ENCODE assay signal across 18 cellular contexts in genomic region chr5:114319236-114319635, GRCh38. TPM values are rescaled to one million over a fixed set of nuclear protein-coding genes. Genes with fewer than 3 reads are reported as not detected.
DNase-seq lines count a peak whose midpoint lies in the region; TF ChIP-seq lines count a peak whose summit lies in the region.
"Had no signal": no experiment of that assay in that cellular context is flagged by ENCODE, and none has a peak within 500 bp of the region (broad histone marks: within the 10 kb centered on the region; RNA-seq: fewer than 3 reads in every experiment).

No MANE protein-coding gene starts in this region.

- H4K20me1 ChIP-seq in BLaER1: no peaks in the 10 kb centered on the region

- TF ChIP-seq CTCF in Calu3 (IDR thresholded peaks at IDR 0.05; ENCODE audit: unreplicated experiment) (no peak), thyroid gland (IDR thresholded peaks at IDR 0.05) (no peak)

- no peak overlapping the region for H3K4me3 ChIP-seq in BLaER1
- H3K4me3 ChIP-seq in CD8-positive, alpha-beta memory T cell (ENCODE audit: low read length): no peak overlapping the region
- no peak overlapping the region for H3K4me3 ChIP-seq in thyroid gland (replicated peaks in 1 of 3)
- H3K4me3 ChIP-seq: HAP-1, K562 had no signal

- H3K27me3 Mint-ChIP-seq in Calu3 (ENCODE audit: unreplicated experiment): no peaks in the 10 kb centered on the region
- H3K27me3 Mint-ChIP-seq in CD8-positive, alpha-beta memory T cell: peaks cover 0 to 1% of the 10 kb centered on the region in 2 donors
- H3K27me3 Mint-ChIP-seq in activated CD4-positive, alpha-beta memory T cell treated with anti-CD3 and anti-CD28 coated beads, Interleukin-2, amount 10 ng/mL, durations not matched to agents 7 days and 5 days: no peaks in the 10 kb centered on the region

- H3K4me3 Mint-ChIP-seq in Calu3 (ENCODE audit: low read depth, unreplicated experiment): no peak overlapping the region
- no peak overlapping the region for H3K4me3 Mint-ChIP-seq in CD8-positive, alpha-beta memory T cell
- no peak overlapping the region for H3K4me3 Mint-ChIP-seq in activated CD4-positive, alpha-beta memory T cell treated with anti-CD3 and anti-CD28 coated beads, Interleukin-2, amount 10 ng/mL, durations not matched to agents 7 days and 5 days
- H3K4me3 Mint-ChIP-seq: CD8-positive, alpha-beta T cell had no signal

- H3K9me3 ChIP-seq in BLaER1 (no peaks in the 10 kb centered on the region; the same call in 1 of the 2 replicates), thyroid gland (no peaks in the 10 kb centered on the region)
- H3K9me3 ChIP-seq in CD8-positive, alpha-beta memory T cell (ENCODE audit: low read length): no peaks in the 10 kb centered on the region
- H3K9me3 ChIP-seq: HAP-1 had no signal

- no peak for TF ChIP-seq POLR2A in thyroid gland (IDR thresholded peaks at IDR 0.05)

- CTCF ChIA-PET in Calu3 (lab: Charles Lee): interaction anchor here (0.6 to 1.0 kb wide), 2 partner anchors 13 to 1200 kb away, joined by 3 read pairs; no protein-coding TSS in a partner anchor
- CTCF ChIA-PET in CD8-positive, alpha-beta memory T cell (lab: Charles Lee): no interaction called here
- CTCF ChIA-PET in activated CD4-positive, alpha-beta memory T cell treated with anti-CD3 and anti-CD28 coated beads, Interleukin-2, amount 10 ng/mL, durations not matched to agents 7 days and 5 days (lab: Charles Lee): no interaction called here

- WGBS in thyroid gland, 2 donors: 50 to 59% methylated on average over 1 of the region's 1 CpG

- no TSS peak for BruUV-seq in Calu3 (replicated peaks; lab: Mats Ljungman, UMichigan)

- H3K9me3 Mint-ChIP-seq in Calu3 (ENCODE audit: low read depth, unreplicated experiment): no peaks in the 10 kb centered on the region
- peaks cover 0 to 2% (median 0%) of the 10 kb centered on the region in 5 donors for H3K9me3 Mint-ChIP-seq in CD8-positive, alpha-beta memory T cell
- no peaks in the 10 kb centered on the region for H3K9me3 Mint-ChIP-seq in activated CD4-positive, alpha-beta memory T cell treated with anti-CD3 and anti-CD28 coated beads, Interleukin-2, amount 10 ng/mL, durations not matched to agents 7 days and 5 days
- H3K9me3 Mint-ChIP-seq: CD8-positive, alpha-beta T cell had no signal

- H3K36me3 ChIP-seq in BLaER1 (no peaks in the 10 kb centered on the region), thyroid gland (no peaks in the 10 kb centered on the region)
- H3K36me3 ChIP-seq in CD8-positive, alpha-beta memory T cell (ENCODE audit: insufficient read depth, low read length): no peaks in the 10 kb centered on the region
- H3K36me3 ChIP-seq: HAP-1 had no signal

- peaks cover 13% of the 10 kb centered on the region for H3K4me1 Mint-ChIP-seq in Calu3 (ENCODE audit: low read depth, unreplicated experiment)
- H3K4me1 Mint-ChIP-seq in CD8-positive, alpha-beta memory T cell: no peaks in the 10 kb centered on the region
- H3K4me1 Mint-ChIP-seq in activated CD4-positive, alpha-beta memory T cell treated with anti-CD3 and anti-CD28 coated beads, Interleukin-2, amount 10 ng/mL, durations not matched to agents 7 days and 5 days: no peaks in the 10 kb centered on the region

- H3K4me1 ChIP-seq in BLaER1 (peaks cover 18% of the 10 kb centered on the region), thyroid gland (no peaks in the 10 kb centered on the region)
- H3K4me1 ChIP-seq in CD8-positive, alpha-beta memory T cell (ENCODE audit: insufficient read depth, low read length): no peaks in the 10 kb centered on the region
- H3K4me1 ChIP-seq: HAP-1 had no signal

- peak overlapping the region; percentile 87 for H3K27ac Mint-ChIP-seq in Calu3 (ENCODE audit: unreplicated experiment)
- no peak overlapping the region for H3K27ac Mint-ChIP-seq in CD8-positive, alpha-beta memory T cell
- H3K27ac Mint-ChIP-seq in activated CD4-positive, alpha-beta memory T cell treated with anti-CD3 and anti-CD28 coated beads, Interleukin-2, amount 10 ng/mL, durations not matched to agents 7 days and 5 days: no peak overlapping the region
- H3K27ac Mint-ChIP-seq: CD8-positive, alpha-beta T cell had no signal

- no peak for DNase-seq in Calu3
- DNase-seq in dermis blood vessel endothelial cell: peak; percentile 58
- DNase-seq in lung microvascular endothelial cell (ENCODE audit: low read depth in 2 of 2): peak; percentile 62 to 65
- no peak for DNase-seq in CD8-positive, alpha-beta memory T cell
- no peak for DNase-seq in activated CD4-positive, alpha-beta memory T cell treated with anti-CD3 and anti-CD28 coated beads, Interleukin-2, amount 10 ng/mL, durations not matched to agents 7 days and 5 days
- DNase-seq in COLO829 (ENCODE audit: low spot score): no peak
- DNase-seq in thyroid gland: no peak
- DNase-seq: ACHN; CD8-positive, alpha-beta T cell; DMS 273 treated with DMSO at 0.1 percent for 48 hours; DMS79; GDM1 had no signal

- H3K27ac ChIP-seq in BLaER1 (0 out of 2 replicates have a peak overlapping the region, but pooled peaks have one; percentile 16), thyroid gland (no peak overlapping the region)
- no peak overlapping the region for H3K27ac ChIP-seq in CD8-positive, alpha-beta memory T cell (ENCODE audit: low read depth, low read length)
- H3K27ac ChIP-seq: C4-2B, HL-60 had no signal

- POLR2A ChIA-PET in CD8-positive, alpha-beta memory T cell (lab: Charles Lee): no interaction called here
- POLR2A ChIA-PET in activated CD4-positive, alpha-beta memory T cell treated with anti-CD3 and anti-CD28 coated beads, Interleukin-2, amount 10 ng/mL, durations not matched to agents 7 days and 5 days (lab: Charles Lee): no interaction called here

- H3K27me3 ChIP-seq in BLaER1 (no peaks in the 10 kb centered on the region), thyroid gland (no peaks in the 10 kb centered on the region)
- H3K27me3 ChIP-seq in CD8-positive, alpha-beta memory T cell (ENCODE audit: insufficient read depth, low read length, poor library complexity, severe bottlenecking): no peaks in the 10 kb centered on the region

- no peak overlapping the region for H3K9ac ChIP-seq in BLaER1

- H3K4me2 ChIP-seq in BLaER1: peak overlapping the region; percentile 40

- intact Hi-C loops in Calu3 (cut with micrococcal nuclease; ENCODE audit: unreplicated experiment) (no loop called here), thyroid gland (cut with DNase I) (no loop called here)

- H3K36me3 Mint-ChIP-seq in Calu3 (ENCODE audit: insufficient read depth, unreplicated experiment): no peaks in the 10 kb centered on the region
- no peaks in the 10 kb centered on the region for H3K36me3 Mint-ChIP-seq in CD8-positive, alpha-beta memory T cell
- H3K36me3 Mint-ChIP-seq in activated CD4-positive, alpha-beta memory T cell treated with anti-CD3 and anti-CD28 coated beads, Interleukin-2, amount 10 ng/mL, durations not matched to agents 7 days and 5 days (ENCODE audit: low read depth): no peaks in the 10 kb centered on the region
- H3K36me3 Mint-ChIP-seq: CD8-positive, alpha-beta T cell had no signal

RNA-seq across cellular contexts. Expression of gene KCNN2, which starts 42.6 kb away (rescaled TPM):
- total RNA-seq in Calu3 (2022): 1.2 and 2.0 TPM in 2 replicates
- total RNA-seq in dermis blood vessel endothelial cell: 0.79 and 1.4 TPM in 2 replicates
- 1.5 and 2.2 TPM in 2 replicates for total RNA-seq in lung microvascular endothelial cell
- total RNA-seq in CD8-positive, alpha-beta memory T cell: not detected
- not detected for polyA plus RNA-seq in CD8-positive, alpha-beta memory T cell
- not detected for total RNA-seq in activated CD4-positive, alpha-beta memory T cell treated with anti-CD3 and anti-CD28 coated beads, Interleukin-2, amount 10 ng/mL, durations not matched to agents 7 days and 5 days
- total RNA-seq in thyroid gland: under 1 TPM in 2 of 4 donors, not detected in 2; 0.27 to 0.34 TPM
- total RNA-seq: A172; CD8-positive, alpha-beta T cell had no signal
- polyA plus RNA-seq: K562 had no signal

Comparison
In these comparisons a context has a peak if more than half of its experiments do, and no peak if none do; other contexts are left out.
1. DNase-seq: peak in dermis blood vessel endothelial cell (single experiment) and lung microvascular endothelial cell (2 of 2); none in Calu3 (single experiment), CD8-positive, alpha-beta memory T cell (0 of 5), activated CD4-positive, alpha-beta memory T cell treated with anti-CD3 and anti-CD28 coated beads, Interleukin-2, amount 10 ng/mL, durations not matched to agents 7 days and 5 days (single experiment), COLO829 (single experiment) and thyroid gland (0 of 2).